ENCODE assay signal across 13 cellular contexts in genomic region chr5:140408750-140409241, GRCh38. TPM values are rescaled to one million over a fixed set of nuclear protein-coding genes. Genes with fewer than 3 reads are reported as not detected.
DNase-seq lines count a peak whose midpoint lies in the region; ATAC-seq and TF ChIP-seq lines count a peak whose summit lies in the region.
"Had no signal": no experiment of that assay in that cellular context is flagged by ENCODE, and none has a peak within 500 bp of the region (broad histone marks: within the 10 kb centered on the region; RNA-seq: fewer than 3 reads in every experiment).

No MANE protein-coding gene starts in this region.

- H3K27me3 ChIP-seq in Panc1 (ENCODE audit: control insufficient read depth, insufficient read depth, low read length) (no peaks in the 10 kb centered on the region), foreskin keratinocyte (no peaks in the 10 kb centered on the region), upper lobe of left lung (no peaks in the 10 kb centered on the region)
- H3K27me3 ChIP-seq: hepatocyte had no signal

- H3K4me1 ChIP-seq in Panc1 (ENCODE audit: control insufficient read depth, insufficient read depth, low read length), result peaks cover 24% of the 10 kb centered on the region
- peaks cover 7% of the 10 kb centered on the region for H3K4me1 ChIP-seq in foreskin keratinocyte
- peaks cover 25 to 53% (median 34%) of the 10 kb centered on the region in 4 donors for H3K4me1 ChIP-seq in upper lobe of left lung

- peak; percentile 59 for ATAC-seq in Right ventricle myocardium superior (ENCODE audit: poor library complexity)
- ATAC-seq in Right ventricle myocardium inferior, result no peak
- peak; percentile 86 for ATAC-seq in Panc1
- ATAC-seq in foreskin keratinocyte, result peak; percentile 53
- peak; percentile 44 to 78 for ATAC-seq in upper lobe of left lung (ENCODE audit: low FRiP score in 2 of 2)
- ATAC-seq in HG03521 (IDR thresholded peaks at IDR 0.05; ENCODE audit: unreplicated experiment), result no peak
- ATAC-seq in HG03520 (IDR thresholded peaks at IDR 0.05; ENCODE audit: unreplicated experiment), result no peak

- H3K4me3 Mint-ChIP-seq in glutamatergic neuron (ENCODE audit: unreplicated experiment), result no peak overlapping the region

- no peaks in the 10 kb centered on the region for H3K9me3 ChIP-seq in Panc1 (ENCODE audit: control insufficient read depth, insufficient read depth, low read depth, low read length)
- H3K9me3 ChIP-seq in upper lobe of left lung, result no peaks in the 10 kb centered on the region

- POLR2A ChIA-PET in Panc1 (lab: Charles Lee), result no interaction called here

- no peaks in the 10 kb centered on the region for H3K9me3 Mint-ChIP-seq in glutamatergic neuron (ENCODE audit: unreplicated experiment)

- 44 to 56% methylated on average over 4 of the region's 4 CpGs for WGBS in upper lobe of left lung, 2 donors

- no peak for TF ChIP-seq EP300 in upper lobe of left lung (IDR thresholded peaks at IDR 0.05)

- TF ChIP-seq CTCF in Panc1 (IDR thresholded peaks at IDR 0.05), result no peak
- peak; percentile 4 for TF ChIP-seq CTCF in foreskin keratinocyte (conservative IDR thresholded peaks at IDR 0.05)
- TF ChIP-seq CTCF in upper lobe of left lung (IDR thresholded peaks at IDR 0.05), result peak in 1 of 6 experiments; percentile 15
- no peak for TF ChIP-seq CTCF in glutamatergic neuron (IDR thresholded peaks at IDR 0.05; ENCODE audit: partially characterized antibody, unreplicated experiment)

- H3K4me3 ChIP-seq in Panc1 (ENCODE audit: low read depth in 2 of 2, low read length in 2 of 2) (no peak overlapping the region), upper lobe of left lung (no peak overlapping the region)
- H3K4me3 ChIP-seq: hepatocyte had no signal

- in situ Hi-C loops in Panc1 (cut with HindIII; ENCODE audit: low pct_unique_long_range_greater_than_20kb, low sequenced_read_pairs), result no loop called here

- H3K27me3 Mint-ChIP-seq in glutamatergic neuron (ENCODE audit: unreplicated experiment), result no peaks in the 10 kb centered on the region

- DNase-seq in Right ventricle myocardium superior (no peak), Right ventricle myocardium inferior (ENCODE audit: missing footprints) (no peak), Panc1 (ENCODE audit: low read depth, low spot score) (no peak), foreskin keratinocyte (no peak), upper lobe of left lung (peak in 1 of 2 donors; percentile 39), glutamatergic neuron (no peak)
- DNase-seq: effector CD8-positive, alpha-beta T cell; Karpas-422; NCI-H526; T-helper 1 cell had no signal

- no peak for TF ChIP-seq POLR2A in upper lobe of left lung (IDR thresholded peaks at IDR 0.05)

- H3K27ac Mint-ChIP-seq in glutamatergic neuron (ENCODE audit: unreplicated experiment), result no peak overlapping the region

- intact Hi-C loops in Right ventricle myocardium superior (cut with DNase I) (no loop called here), Right ventricle myocardium inferior (cut with DNase I) (no loop called here), Panc1 (cut with micrococcal nuclease; ENCODE audit: unreplicated experiment) (no loop called here)

- H3K27ac ChIP-seq in Panc1 (ENCODE audit: low read length) (no peak overlapping the region), foreskin keratinocyte (no peak overlapping the region), upper lobe of left lung (peak overlapping the region in 1 of 4 donors; percentile 30)
- H3K27ac ChIP-seq: hepatocyte had no signal

- CTCF ChIA-PET in Panc1 (lab: Charles Lee), result no interaction called here

- H3K36me3 Mint-ChIP-seq in glutamatergic neuron (ENCODE audit: unreplicated experiment), result no peaks in the 10 kb centered on the region

- H3K4me1 Mint-ChIP-seq in glutamatergic neuron (ENCODE audit: low read depth, unreplicated experiment), result peaks cover 8% of the 10 kb centered on the region

- no TSS peak for BruUV-seq in Panc1 (replicated peaks; lab: Mats Ljungman, UMichigan)

- H3K36me3 ChIP-seq in Panc1 (ENCODE audit: control insufficient read depth, insufficient read depth, low read length) (peaks cover 3% of the 10 kb centered on the region; the same call in 1 of the 2 replicates), upper lobe of left lung (peaks cover 0 to 13% (median 0%) of the 10 kb centered on the region in 4 donors)

RNA-seq across cellular contexts. Expression of gene ANKHD1, which starts 7.2 kb away (rescaled TPM):
- total RNA-seq in Right ventricle myocardium superior, result 55.8 TPM
- total RNA-seq in Right ventricle myocardium inferior, result 57.2 TPM
- total RNA-seq in Panc1 (2021; ENCODE audit: unreplicated experiment), result 140 TPM
- polyA plus RNA-seq in Panc1 (2012; ENCODE audit: insufficient read length), result 70.5 TPM
- total RNA-seq in foreskin keratinocyte, result 51.0 and 54.5 TPM in 2 replicates
- polyA plus RNA-seq in foreskin keratinocyte, result 19.2 and 21.4 TPM in 2 replicates
- 100 to 1,000 TPM in 5 of 6 donors, 10 to 100 TPM in 1; 97.0 to 338 (median 135) TPM for total RNA-seq in upper lobe of left lung
- 105 TPM for total RNA-seq in glutamatergic neuron (ENCODE audit: unreplicated experiment)

RNA-seq across cellular contexts. Expression of gene SLC4A9, which starts 48.8 kb away (rescaled TPM):
- total RNA-seq in Right ventricle myocardium superior, result not detected
- not detected for total RNA-seq in Right ventricle myocardium inferior
- total RNA-seq in Panc1 (2021; ENCODE audit: unreplicated experiment), result not detected
- not detected for polyA plus RNA-seq in Panc1 (2012; ENCODE audit: insufficient read length)
- total RNA-seq in foreskin keratinocyte, result 0.04 TPM in 1 of 2 replicates, not detected in the other
- 0.08 TPM in 1 of 2 replicates, not detected in the other for polyA plus RNA-seq in foreskin keratinocyte
- total RNA-seq in upper lobe of left lung, result under 1 TPM in 3 of 6 donors, not detected in 3; 0.15 to 0.23 (median 0.17) TPM
- not detected for total RNA-seq in glutamatergic neuron (ENCODE audit: unreplicated experiment)

Comparison
In these comparisons a context has a peak if more than half of its experiments do, and no peak if none do; other contexts are left out.
1. ATAC-seq: peak in Right ventricle myocardium superior (single experiment), Panc1 (single experiment), foreskin keratinocyte (single experiment) and upper lobe of left lung (2 of 2); none in Right ventricle myocardium inferior (single experiment), HG03521 (single experiment) and HG03520 (single experiment).